Comparison of ENCODE assay signal across 1 cellular context in genomic region chr2:218885981-218886447, GRCh38.
TF ChIP-seq lines count a peak whose summit lies in the region.

No MANE protein-coding gene starts in this region.

TF ChIP-seq in WTC11, 78 proteins besides CTCF, POLR2A, EP300 and RAD21 (continued from another document):
- TF ChIP-seq E2F4 (CRISPR knock-in tag; IDR thresholded peaks at IDR 0.05; ENCODE audit: borderline replicate concordance, low read depth) (no peak), TP53 (CRISPR knock-in tag; IDR thresholded peaks at IDR 0.05) (no peak), ZNF219 (CRISPR knock-in tag; IDR thresholded peaks at IDR 0.05; ENCODE audit: borderline replicate concordance) (no peak), ATF2 (CRISPR knock-in tag; IDR thresholded peaks at IDR 0.05; ENCODE audit: borderline replicate concordance, low read depth) (no peak)
